Comparison of ENCODE assay signal across 18 cellular contexts in the genomic region with DNA sequence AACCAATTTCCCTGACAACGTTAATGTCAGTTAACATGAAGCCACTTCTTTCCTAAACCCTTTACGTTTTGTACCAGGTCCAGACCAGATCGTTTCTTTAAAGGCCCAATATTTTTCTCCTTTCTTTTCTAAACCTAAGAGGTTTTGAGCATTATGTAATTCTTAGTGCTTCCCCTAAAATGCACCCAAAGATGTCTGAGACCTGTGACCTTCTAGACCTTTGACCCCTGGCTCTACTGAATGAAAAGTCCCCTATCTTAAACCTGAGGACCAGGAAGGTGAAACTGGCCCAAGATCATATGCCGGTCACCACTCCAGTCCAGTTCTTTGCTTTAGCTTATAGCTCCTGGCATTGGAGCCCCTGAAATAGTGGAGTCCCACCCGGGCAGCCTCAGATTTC.
A peak's percentile ranks its signal among the peaks of the same experiment; 100 is the strongest.
DNase-seq lines count a peak whose midpoint lies in the region; ATAC-seq lines count a peak whose summit lies in the region.
"Had no signal": no experiment of that assay in that cellular context is flagged by ENCODE, and none has a peak within 500 bp of the region (broad histone marks: within the 10 kb centered on the region; RNA-seq: fewer than 3 reads in every experiment).

No MANE protein-coding gene starts in this region.

- no peak overlapping the region for H3K4me3 Mint-ChIP-seq in activated T-cell treated with anti-CD3 and anti-CD28 coated beads, Interleukin-2, amount 50 U/mL, for 24 hours
- peak overlapping the region; percentile 80 for H3K4me3 Mint-ChIP-seq in T-helper 17 cell
- H3K4me3 Mint-ChIP-seq in dendritic cell treated with granulocyte-macrophage colony-stimulating factor and Interleukin-4, amounts not matched to agents 40 ng/mL and 50 ng/mL, for 4 days: no peak overlapping the region
- no peak overlapping the region for H3K4me3 Mint-ChIP-seq in stimulated activated memory B cell treated with anti-CD40 and anti-IgM and Interleukin-4, amounts not matched to agents 10 μg/mL and 1 μg/mL and 100 μg/mL, for 72 hours

- H3K27ac Mint-ChIP-seq in activated T-cell treated with anti-CD3 and anti-CD28 coated beads, Interleukin-2, amount 50 U/mL, for 24 hours: peak overlapping the region; percentile 11
- peak overlapping the region; percentile 96 for H3K27ac Mint-ChIP-seq in T-helper 17 cell
- H3K27ac Mint-ChIP-seq in dendritic cell treated with granulocyte-macrophage colony-stimulating factor and Interleukin-4, amounts not matched to agents 40 ng/mL and 50 ng/mL, for 4 days: peak overlapping the region; percentile 93
- peak overlapping the region; percentile 36 for H3K27ac Mint-ChIP-seq in stimulated activated memory B cell treated with anti-CD40 and anti-IgM and Interleukin-4, amounts not matched to agents 10 μg/mL and 1 μg/mL and 100 μg/mL, for 72 hours

- H3K36me3 Mint-ChIP-seq in activated T-cell treated with anti-CD3 and anti-CD28 coated beads, Interleukin-2, amount 50 U/mL, for 24 hours (ENCODE audit: low read depth): no peaks in the 10 kb centered on the region
- H3K36me3 Mint-ChIP-seq in T-helper 17 cell (ENCODE audit: low read depth): no peaks in the 10 kb centered on the region
- H3K36me3 Mint-ChIP-seq in dendritic cell treated with granulocyte-macrophage colony-stimulating factor and Interleukin-4, amounts not matched to agents 40 ng/mL and 50 ng/mL, for 4 days (ENCODE audit: low read depth): peaks cover 8% of the 10 kb centered on the region
- H3K36me3 Mint-ChIP-seq in stimulated activated memory B cell treated with anti-CD40 and anti-IgM and Interleukin-4, amounts not matched to agents 10 μg/mL and 1 μg/mL and 100 μg/mL, for 72 hours: peaks cover 13% of the 10 kb centered on the region

- ATAC-seq in T-helper 17 cell (no peak), GM18498 (IDR thresholded peaks at IDR 0.05; ENCODE audit: unreplicated experiment) (no peak), GM19452 (IDR thresholded peaks at IDR 0.05; ENCODE audit: unreplicated experiment) (no peak)
- no peak for ATAC-seq in stimulated activated memory B cell treated with anti-CD40 and anti-IgM and Interleukin-4, amounts not matched to agents 10 μg/mL and 1 μg/mL and 100 μg/mL, for 72 hours

- no peaks in the 10 kb centered on the region for H3K9me3 Mint-ChIP-seq in activated T-cell treated with anti-CD3 and anti-CD28 coated beads, Interleukin-2, amount 50 U/mL, for 24 hours
- H3K9me3 Mint-ChIP-seq in dendritic cell treated with granulocyte-macrophage colony-stimulating factor and Interleukin-4, amounts not matched to agents 40 ng/mL and 50 ng/mL, for 4 days: no peaks in the 10 kb centered on the region
- peaks cover 3% of the 10 kb centered on the region for H3K9me3 Mint-ChIP-seq in stimulated activated memory B cell treated with anti-CD40 and anti-IgM and Interleukin-4, amounts not matched to agents 10 μg/mL and 1 μg/mL and 100 μg/mL, for 72 hours

- peaks cover 60% of the 10 kb centered on the region for H3K4me1 Mint-ChIP-seq in activated T-cell treated with anti-CD3 and anti-CD28 coated beads, Interleukin-2, amount 50 U/mL, for 24 hours (ENCODE audit: low read depth)
- peaks cover 64% of the 10 kb centered on the region for H3K4me1 Mint-ChIP-seq in T-helper 17 cell
- peaks cover 81% of the 10 kb centered on the region for H3K4me1 Mint-ChIP-seq in dendritic cell treated with granulocyte-macrophage colony-stimulating factor and Interleukin-4, amounts not matched to agents 40 ng/mL and 50 ng/mL, for 4 days (ENCODE audit: low read depth)
- H3K4me1 Mint-ChIP-seq in stimulated activated memory B cell treated with anti-CD40 and anti-IgM and Interleukin-4, amounts not matched to agents 10 μg/mL and 1 μg/mL and 100 μg/mL, for 72 hours: peaks cover 92% of the 10 kb centered on the region

- no peaks in the 10 kb centered on the region for H3K27me3 Mint-ChIP-seq in activated T-cell treated with anti-CD3 and anti-CD28 coated beads, Interleukin-2, amount 50 U/mL, for 24 hours
- H3K27me3 Mint-ChIP-seq in T-helper 17 cell: no peaks in the 10 kb centered on the region
- no peaks in the 10 kb centered on the region for H3K27me3 Mint-ChIP-seq in dendritic cell treated with granulocyte-macrophage colony-stimulating factor and Interleukin-4, amounts not matched to agents 40 ng/mL and 50 ng/mL, for 4 days
- H3K27me3 Mint-ChIP-seq in stimulated activated memory B cell treated with anti-CD40 and anti-IgM and Interleukin-4, amounts not matched to agents 10 μg/mL and 1 μg/mL and 100 μg/mL, for 72 hours: no peaks in the 10 kb centered on the region

- DNase-seq in activated T-cell treated with anti-CD3 and anti-CD28 coated beads, Interleukin-2, amount 50 U/mL, for 24 hours: peak; percentile 3
- no peak for DNase-seq in activated T-cell treated with anti-CD3 and anti-CD28 coated beads, Interleukin-2, amount 50 U/mL, for 48 hours
- DNase-seq in T-helper 17 cell: no peak
- no peak for DNase-seq in middle frontal gyrus (ENCODE audit: extremely low spot score, low spot score)
- DNase-seq: 8988T, DMS79 treated with DMSO at 0.1 percent for 48 hours, KBM-7, NCI-H187, NCI-H2107, NCI-H2227 treated with DMSO at 0.1 percent for 48 hours, NCI-H510A treated with DMSO at 0.1 percent for 48 hours, NCI-H82, SHP77 had no signal

- intact Hi-C loops in dendritic cell treated with granulocyte-macrophage colony-stimulating factor and Interleukin-4, amounts not matched to agents 40 ng/mL and 50 ng/mL, for 4 days (cut with micrococcal nuclease): no loop called here

- no peaks in the 10 kb centered on the region for H3K9me3 ChIP-seq in T-helper 17 cell (ENCODE audit: control insufficient read depth, low read length, poor library complexity, severe bottlenecking)
- H3K9me3 ChIP-seq: HAP-1 had no signal

Comparison
In these comparisons a context has a peak if more than half of its experiments do, and no peak if none do; other contexts are left out.
1. H3K27ac Mint-ChIP-seq: peak in every context shown above with its lines; median percentile 96 in T-helper 17 cell; 93 in dendritic cell treated with granulocyte-macrophage colony-stimulating factor and Interleukin-4, amounts not matched to agents 40 ng/mL and 50 ng/mL, for 4 days; 36 in stimulated activated memory B cell treated with anti-CD40 and anti-IgM and Interleukin-4, amounts not matched to agents 10 μg/mL and 1 μg/mL and 100 μg/mL, for 72 hours; 11 in activated T-cell treated with anti-CD3 and anti-CD28 coated beads, Interleukin-2, amount 50 U/mL, for 24 hours.